In genomic region chr20:36472656-36473071, GRCh38 we compare ENCODE assay signal across 8 cellular contexts.
DNase-seq lines count a peak whose midpoint lies in the region; ATAC-seq and TF ChIP-seq lines count a peak whose summit lies in the region.

No MANE protein-coding gene starts in this region.

- in situ Hi-C loops in ACHN (cut with HindIII; ENCODE audit: low pct_ligation_motif_present, low pct_unique_long_range_greater_than_20kb, low sequenced_read_pairs): no loop called here
- in situ Hi-C loops in G401 (cut with HindIII; ENCODE audit: low sequenced_read_pairs): no loop called here

- H3K4me1 ChIP-seq in breast epithelium (peaks cover 11 to 38% of the 10 kb centered on the region in 2 donors), mucosa of stomach (ENCODE audit: control insufficient read depth, insufficient read depth, low read length) (peaks cover 59% of the 10 kb centered on the region)

- no peak for TF ChIP-seq CTCF in breast epithelium (IDR thresholded peaks at IDR 0.05)

- H3K36me3 ChIP-seq in breast epithelium (no peaks in the 10 kb centered on the region), mucosa of stomach (ENCODE audit: control insufficient read depth, insufficient read depth, low read length) (no peaks in the 10 kb centered on the region)

- TF ChIP-seq POLR2A in breast epithelium (IDR thresholded peaks at IDR 0.05): no peak

- H3K9me3 ChIP-seq in breast epithelium: no peaks in the 10 kb centered on the region
- no peaks in the 10 kb centered on the region for H3K9me3 ChIP-seq in mucosa of stomach (ENCODE audit: control insufficient read depth, low read length)

- peak overlapping the region; percentile 54 for H3K9ac ChIP-seq in mucosa of stomach (ENCODE audit: low read length)

- peak overlapping the region; percentile 21 to 54 (median 37) for H3K4me3 ChIP-seq in breast epithelium
- H3K4me3 ChIP-seq in mucosa of stomach (ENCODE audit: low read length): no peak overlapping the region

- H3K27ac ChIP-seq in breast epithelium: peak overlapping the region; percentile 83 to 91

- ATAC-seq in HG03108 (IDR thresholded peaks at IDR 0.05; ENCODE audit: unreplicated experiment) (no peak), GM19397 (IDR thresholded peaks at IDR 0.05; ENCODE audit: unreplicated experiment) (no peak)

- H3K27me3 ChIP-seq in breast epithelium (no peaks in the 10 kb centered on the region), mucosa of stomach (ENCODE audit: control insufficient read depth, insufficient read depth, low read length) (no peaks in the 10 kb centered on the region)

- DNase-seq in EL: peak; percentile 51
- DNase-seq in NCI-H526 (lab: John Stamatoyannopoulos, UW): peak; percentile 30 to 82
- DNase-seq in breast epithelium (ENCODE audit: low spot score in 2 of 2): peak; percentile 80 to 81
- no peak for DNase-seq in ACHN
- no peak for DNase-seq in G401 (ENCODE audit: low spot score)

- intact Hi-C loops in breast epithelium (cut with DNase I; ENCODE audit: low total_unique reads): no loop called here

Comparison
In these comparisons a context has a peak if more than half of its experiments do, and no peak if none do; other contexts are left out.
1. DNase-seq: peak in EL (single experiment), NCI-H526 (2 of 2) and breast epithelium (2 of 2); none in ACHN (single experiment) and G401 (single experiment).